ENCODE assay signal across 10 cellular contexts in the genomic region with DNA sequence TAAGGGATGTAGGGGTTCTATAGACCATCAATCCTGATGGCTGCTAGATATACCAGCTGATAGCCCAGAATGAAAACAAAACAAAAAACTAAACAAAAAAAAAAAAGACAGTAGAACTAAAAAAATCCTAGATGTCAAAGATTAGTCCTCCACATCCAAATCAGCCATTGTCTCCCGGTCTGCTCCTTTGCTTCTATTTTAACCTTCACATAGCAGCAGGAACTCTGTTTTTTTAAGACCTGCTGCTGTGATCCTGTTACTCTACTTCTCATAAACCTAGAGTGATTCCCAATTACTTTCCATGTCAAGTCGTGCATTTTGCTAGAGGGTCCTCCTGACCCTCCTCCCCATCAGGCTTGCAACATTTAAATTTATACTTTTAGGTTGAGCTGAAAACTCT. TPM values are rescaled to one million over a fixed set of nuclear protein-coding genes. Genes with fewer than 3 reads are reported as not detected.
DNase-seq lines count a peak whose midpoint lies in the region; ATAC-seq, FAIRE-seq and TF ChIP-seq lines count a peak whose summit lies in the region.
"Had no signal": no experiment of that assay in that cellular context is flagged by ENCODE, and none has a peak within 500 bp of the region (broad histone marks: within the 10 kb centered on the region; RNA-seq: fewer than 3 reads in every experiment).

No MANE protein-coding gene starts in this region.

- H3K4me1 Mint-ChIP-seq in CD4-positive, CD25-positive, alpha-beta regulatory T cell, result peaks cover 17 to 63% (median 34%) of the 10 kb centered on the region in 4 donors

- dilution Hi-C loops in endothelial cell of umbilical vein (cut with MboI; ENCODE audit: extremely low pct_ligation_motif_present, low sequenced_read_pairs), result no loop called here

- no peak for TF ChIP-seq EP300 in sigmoid colon (IDR thresholded peaks at IDR 0.05)

- H3K4me2 ChIP-seq in OCI-LY7 (ENCODE audit: low read length) (peak overlapping the region; percentile 93), endothelial cell of umbilical vein (ENCODE audit: insufficient read depth, low read length) (peak overlapping the region; percentile 88)

- intact Hi-C loops in OCI-LY7 (cut with micrococcal nuclease; ENCODE audit: unreplicated experiment), result loop anchor here (10.0 kb wide), 1 partner anchor 452 kb away; a partner anchor contains a TSS
- intact Hi-C loops in endothelial cell of umbilical vein (cut with micrococcal nuclease), result loop anchor here (1.0 kb wide), 1 partner anchor 8 kb away; no protein-coding TSS in a partner anchor
- intact Hi-C loops in sigmoid colon (cut with DNase I), result no loop called here

- no peaks in the 10 kb centered on the region for H3K9me2 ChIP-seq in OCI-LY7 (ENCODE audit: insufficient read depth, low read length)

- no peaks in the 10 kb centered on the region for H3K9me1 ChIP-seq in endothelial cell of umbilical vein (replicated peaks; ENCODE audit: control insufficient read depth, extremely low read depth, insufficient read depth, low read length)

- no peaks in the 10 kb centered on the region for H3K9me3 ChIP-seq in CD4-positive, CD25-positive, alpha-beta regulatory T cell (ENCODE audit: control insufficient read depth in 2 of 2, low read length in 2 of 2)
- H3K9me3 ChIP-seq in OCI-LY7 (ENCODE audit: low read length) (no peaks in the 10 kb centered on the region), endothelial cell of umbilical vein (replicated peaks; ENCODE audit: control insufficient read depth, insufficient read depth, low read length) (no peaks in the 10 kb centered on the region), sigmoid colon (no peaks in the 10 kb centered on the region)

- CTCF ChIA-PET in OCI-LY7 (lab: Charles Lee; ENCODE audit: unreplicated experiment) (no interaction called here), endothelial cell of umbilical vein (lab: Charles Lee) (interaction anchor here (0.7 to 1.7 kb wide), 4 partner anchors 40 to 162 kb away, joined by 3 to 8 read pairs (median 3); no protein-coding TSS in a partner anchor), RWPE1 (lab: Yijun Ruan, JAX) (interaction anchor here (0.7 kb wide), 1 partner anchor 214 kb away, joined by 4 read pairs; no protein-coding TSS in a partner anchor)

- H3K4me3 Mint-ChIP-seq in CD4-positive, CD25-positive, alpha-beta regulatory T cell, result peak overlapping the region; percentile 5 to 78 (median 40)

- no peaks in the 10 kb centered on the region for H3K27me3 Mint-ChIP-seq in CD4-positive, CD25-positive, alpha-beta regulatory T cell

- peaks cover 4% of the 10 kb centered on the region for H3K36me3 Mint-ChIP-seq in CD4-positive, CD25-positive, alpha-beta regulatory T cell

- no peak for ATAC-seq in CD4-positive, CD25-positive, alpha-beta regulatory T cell (ENCODE audit: low read depth in 2 of 2)

- TF ChIP-seq CTCF in OCI-LY7 (conservative IDR thresholded peaks at IDR 0.05; ENCODE audit: low read length) (no peak), endothelial cell of umbilical vein (IDR thresholded peaks at IDR 0.05; ENCODE audit: extremely low read depth in 1 of 2, insufficient read depth in 1 of 2, low read depth in 1 of 2, low read length in 2 of 2) (no peak), sigmoid colon (IDR thresholded peaks at IDR 0.05) (no peak), RWPE1 (conservative IDR thresholded peaks at IDR 0.05; ENCODE audit: low read depth) (no peak)

- no peak overlapping the region for H3K4me3 ChIP-seq in CD4-positive, CD25-positive, alpha-beta regulatory T cell (ENCODE audit: low read depth, low read length)
- H3K4me3 ChIP-seq in OCI-LY7 (ENCODE audit: low read depth, low read length, poor library complexity, severe bottlenecking) (no peak overlapping the region), endothelial cell of umbilical vein (replicated peaks in 1 of 3; ENCODE audit: insufficient read depth in 1 of 3, low read depth in 1 of 3, low read length in 3 of 3) (peak overlapping the region in 1 of 3 experiments; percentile 40), sigmoid colon (no peak overlapping the region)

- H3K27ac Mint-ChIP-seq in CD4-positive, CD25-positive, alpha-beta regulatory T cell, result peak overlapping the region; percentile 72 to 99 (median 97)

- 73 to 85% methylated on average over 2 of the region's 2 CpGs for WGBS in sigmoid colon, 2 donors

- no peaks in the 10 kb centered on the region for H3K27me3 ChIP-seq in CD4-positive, CD25-positive, alpha-beta regulatory T cell (ENCODE audit: control insufficient read depth, insufficient read depth, low read length)
- no peaks in the 10 kb centered on the region for H3K27me3 ChIP-seq in endothelial cell of umbilical vein (ENCODE audit: control insufficient read depth in 2 of 2, insufficient read depth in 2 of 2, low read length in 2 of 2)
- H3K27me3 ChIP-seq in sigmoid colon, result no peaks in the 10 kb centered on the region

- H3K79me2 ChIP-seq in OCI-LY7 (ENCODE audit: insufficient read depth, low read depth, low read length) (peaks cover 40% of the 10 kb centered on the region), endothelial cell of umbilical vein (ENCODE audit: control insufficient read depth, insufficient read depth, low read length) (peaks cover 28% of the 10 kb centered on the region)

- H3K4me1 ChIP-seq in CD4-positive, CD25-positive, alpha-beta regulatory T cell (ENCODE audit: control insufficient read depth, insufficient read depth, low read length, poor library complexity, severe bottlenecking), result peaks cover 35% of the 10 kb centered on the region
- peaks cover 28% of the 10 kb centered on the region for H3K4me1 ChIP-seq in OCI-LY7 (ENCODE audit: insufficient read depth, low read length, poor library complexity, severe bottlenecking)
- peaks cover 44% of the 10 kb centered on the region for H3K4me1 ChIP-seq in endothelial cell of umbilical vein (ENCODE audit: control insufficient read depth, extremely low read depth, insufficient read depth, low read length)
- H3K4me1 ChIP-seq in sigmoid colon, result peaks cover 0 to 46% (median 38%) of the 10 kb centered on the region in 4 donors

- H2AFZ ChIP-seq in OCI-LY7 (ENCODE audit: low read length) (no peak overlapping the region), endothelial cell of umbilical vein (ENCODE audit: low read depth, low read length) (no peak overlapping the region)

- no peak for FAIRE-seq in endothelial cell of umbilical vein (lab: Jason Lieb, UNC)

- BruUV-seq in OCI-LY7 (replicated peaks; lab: Mats Ljungman, UMichigan) (no TSS peak), endothelial cell of umbilical vein (replicated peaks; lab: Mats Ljungman, UMichigan) (no TSS peak)

- H3K36me3 ChIP-seq in CD4-positive, CD25-positive, alpha-beta regulatory T cell (ENCODE audit: control insufficient read depth, insufficient read depth, low read length), result peaks cover 5% of the 10 kb centered on the region
- peaks cover 11% of the 10 kb centered on the region for H3K36me3 ChIP-seq in OCI-LY7 (ENCODE audit: insufficient read depth, low read length)
- H3K36me3 ChIP-seq in endothelial cell of umbilical vein (ENCODE audit: control insufficient read depth in 2 of 2, extremely low read depth in 1 of 2, insufficient read depth in 2 of 2, low read length in 2 of 2), result peaks cover 0 to 2% of the 10 kb centered on the region in 2 experiments
- H3K36me3 ChIP-seq in sigmoid colon, result peaks cover 0 to 7% (median 1%) of the 10 kb centered on the region in 4 donors

- peak overlapping the region; percentile 92 for H3K27ac ChIP-seq in CD4-positive, CD25-positive, alpha-beta regulatory T cell (ENCODE audit: insufficient read depth, low read length, poor library complexity, severe bottlenecking)
- no peak overlapping the region for H3K27ac ChIP-seq in OCI-LY7 (ENCODE audit: low read depth, low read length, poor library complexity, severe bottlenecking)
- H3K27ac ChIP-seq in endothelial cell of umbilical vein (ENCODE audit: insufficient read depth, low read depth, low read length), result peak overlapping the region; percentile 75
- H3K27ac ChIP-seq in sigmoid colon, result peak overlapping the region; percentile 85 to 93 (median 88)
- no peak overlapping the region for H3K27ac ChIP-seq in RWPE1

- no peak for DNase-seq in CD4-positive, CD25-positive, alpha-beta regulatory T cell
- DNase-seq in OCI-LY7 (ENCODE audit: low spot score) (no peak), endothelial cell of umbilical vein (ENCODE audit: low read depth, low spot score) (peak; percentile 33), sigmoid colon (no peak), RWPE1 (ENCODE audit: low spot score) (no peak), UCSD-AML1 (lab: John Stamatoyannopoulos, UW; ENCODE audit: unreplicated experiment) (no peak), iPS-NIHi11 (ENCODE audit: low spot score) (no peak), NCI-H2227 (lab: John Stamatoyannopoulos, UW; ENCODE audit: unreplicated experiment) (no peak)
- DNase-seq: KG1, NCI-H510A had no signal

- TF ChIP-seq POLR2A in endothelial cell of umbilical vein (IDR thresholded peaks at IDR 0.05; ENCODE audit: low read depth, low read length), result no peak
- TF ChIP-seq POLR2A in sigmoid colon (IDR thresholded peaks at IDR 0.05), result no peak

- H3K9me3 Mint-ChIP-seq in CD4-positive, CD25-positive, alpha-beta regulatory T cell, result no peaks in the 10 kb centered on the region

- POLR2A ChIA-PET in OCI-LY7 (lab: Charles Lee), result interaction anchor here (0.9 to 5.0 kb wide), 4 partner anchors 12 to 445 kb away, joined by 3 to 54 read pairs (median 16); a partner anchor contains a TSS
- POLR2A ChIA-PET in endothelial cell of umbilical vein (lab: Charles Lee), result interaction anchor here (2.0 kb wide), 1 partner anchor 126 kb away, joined by 9 read pairs; a partner anchor contains a TSS
- POLR2A ChIA-PET in RWPE1 (lab: Yijun Ruan, JAX; ENCODE audit: low non-redundant PET), result no interaction called here

- H3K9ac ChIP-seq in endothelial cell of umbilical vein (replicated peaks; ENCODE audit: extremely low read depth, insufficient read depth, low read length), result peak overlapping the region; percentile 72

- no peaks in the 10 kb centered on the region for H4K20me1 ChIP-seq in OCI-LY7 (ENCODE audit: insufficient read depth, low read length)
- no peaks in the 10 kb centered on the region for H4K20me1 ChIP-seq in endothelial cell of umbilical vein (replicated peaks; ENCODE audit: control insufficient read depth, extremely low read depth, insufficient read depth, low read length)

RNA-seq across cellular contexts. Expression of a gene that starts 2.5 kb away (rescaled TPM):
- 19.3 TPM for total RNA-seq in CD4-positive, CD25-positive, alpha-beta regulatory T cell
- 1 to 10 TPM; 2.5 to 5.3 (median 3.8) TPM for polyA plus RNA-seq in CD4-positive, CD25-positive, alpha-beta regulatory T cell
- 21.6 and 25.8 TPM in 2 replicates for total RNA-seq in OCI-LY7 (2014; rRNA removed; shearing (Covaris generic))
- total RNA-seq in OCI-LY7 (2022) (37.0 and 48.1 TPM in 2 replicates), endothelial cell of umbilical vein (36.6 and 41.7 TPM in 2 replicates), sigmoid colon (10 to 100 TPM; 15.8 to 21.4 (median 17.8) TPM)
- polyA plus RNA-seq in endothelial cell of umbilical vein (38.4 and 44.3 TPM in 2 replicates), sigmoid colon (10 to 100 TPM in 2 of 3 donors, 1 to 10 TPM in 1; 4.2 to 15.6 (median 13.6) TPM)
- polyA plus RNA-seq in endothelial cell of umbilical vein (2011; cell fraction: cytosol; rRNA removed), result 26.1 and 28.0 TPM in 2 replicates
- polyA plus RNA-seq in endothelial cell of umbilical vein (2011; cell fraction: nucleus; rRNA removed), result 105 and 116 TPM in 2 replicates
- 18.0 and 23.9 TPM in 2 replicates for polyA plus RNA-seq in endothelial cell of umbilical vein (2012)
- 67.1 and 91.1 TPM in 2 replicates for polyA minus RNA-seq in endothelial cell of umbilical vein
- 9.4 TPM for polyA minus RNA-seq in endothelial cell of umbilical vein (2011; cell fraction: cytosol; rRNA and poly(A)+ RNA removed)
- 56.9 and 73.7 TPM in 2 replicates for polyA minus RNA-seq in endothelial cell of umbilical vein (2011; cell fraction: nucleus; rRNA and poly(A)+ RNA removed)

RNA-seq across cellular contexts. Expression of a gene that starts 2.7 kb away (rescaled TPM):
- 44.6 TPM for total RNA-seq in CD4-positive, CD25-positive, alpha-beta regulatory T cell
- polyA plus RNA-seq in CD4-positive, CD25-positive, alpha-beta regulatory T cell, result 10 to 100 TPM; 37.0 to 46.7 (median 42.3) TPM
- 42.4 and 46.3 TPM in 2 replicates for total RNA-seq in OCI-LY7 (2014; rRNA removed; shearing (Covaris generic))
- 74.6 and 86.1 TPM in 2 replicates for total RNA-seq in OCI-LY7 (2022)
- total RNA-seq in endothelial cell of umbilical vein, result 33.2 and 39.5 TPM in 2 replicates
- polyA plus RNA-seq in endothelial cell of umbilical vein, result 11.0 and 17.4 TPM in 2 replicates
- 19.7 and 19.8 TPM in 2 replicates for polyA plus RNA-seq in endothelial cell of umbilical vein (2011; cell fraction: cytosol; rRNA removed)
- polyA plus RNA-seq in endothelial cell of umbilical vein (2011; cell fraction: nucleus; rRNA removed), result 54.2 and 68.8 TPM in 2 replicates
- 16.1 and 22.9 TPM in 2 replicates for polyA plus RNA-seq in endothelial cell of umbilical vein (2012)
- polyA minus RNA-seq in endothelial cell of umbilical vein, result 14.0 and 16.5 TPM in 2 replicates
- polyA minus RNA-seq in endothelial cell of umbilical vein (2011; cell fraction: cytosol; rRNA and poly(A)+ RNA removed), result 28.5 TPM
- polyA minus RNA-seq in endothelial cell of umbilical vein (2011; cell fraction: nucleus; rRNA and poly(A)+ RNA removed), result 35.0 and 41.0 TPM in 2 replicates
- 10 to 100 TPM; 13.3 to 18.4 (median 16.6) TPM for total RNA-seq in sigmoid colon
- 10 to 100 TPM; 11.8 to 21.6 (median 15.0) TPM for polyA plus RNA-seq in sigmoid colon

RNA-seq across cellular contexts. Expression of a gene that starts 14.1 kb away (rescaled TPM):
- total RNA-seq in CD4-positive, CD25-positive, alpha-beta regulatory T cell, result 2.2 TPM
- under 1 TPM in 3 of 4 donors, not detected in 1; 0.05 to 0.13 (median 0.05) TPM for polyA plus RNA-seq in CD4-positive, CD25-positive, alpha-beta regulatory T cell
- total RNA-seq in OCI-LY7 (2014; rRNA removed; shearing (Covaris generic)), result 0.36 and 1.1 TPM in 2 replicates
- total RNA-seq in OCI-LY7 (2022) (2.5 and 2.6 TPM in 2 replicates), endothelial cell of umbilical vein (0.25 and 0.49 TPM in 2 replicates), sigmoid colon (under 1 TPM in 1 of 4 donors, not detected in 3; 0.36 TPM)
- polyA plus RNA-seq in endothelial cell of umbilical vein (0.15 and 0.19 TPM in 2 replicates), sigmoid colon (under 1 TPM in 2 of 3 donors, not detected in 1; 0.38 to 0.46 TPM)
- polyA plus RNA-seq in endothelial cell of umbilical vein (2011; cell fraction: cytosol; rRNA removed), result 0.05 and 0.10 TPM in 2 replicates
- polyA plus RNA-seq in endothelial cell of umbilical vein (2011; cell fraction: nucleus; rRNA removed), result 0.88 and 1.0 TPM in 2 replicates
- 0.12 and 0.14 TPM in 2 replicates for polyA plus RNA-seq in endothelial cell of umbilical vein (2012)
- polyA minus RNA-seq in endothelial cell of umbilical vein, result 0.10 TPM in 1 of 2 replicates, not detected in the other
- polyA minus RNA-seq in endothelial cell of umbilical vein (2011; cell fraction: cytosol; rRNA and poly(A)+ RNA removed), result not detected
- 0.43 and 0.82 TPM in 2 replicates for polyA minus RNA-seq in endothelial cell of umbilical vein (2011; cell fraction: nucleus; rRNA and poly(A)+ RNA removed)

Comparison
In these comparisons a context has a peak if more than half of its experiments do, and no peak if none do; other contexts are left out.
1. H3K27ac ChIP-seq: peak in CD4-positive, CD25-positive, alpha-beta regulatory T cell (single experiment), endothelial cell of umbilical vein (single experiment) and sigmoid colon (4 of 4); none in OCI-LY7 (single experiment) and RWPE1 (single experiment).